ENCODE assay signal across 28 cellular contexts in genomic region chr2:132443106-132443505, GRCh38. TPM values are rescaled to one million over a fixed set of nuclear protein-coding genes. Genes with fewer than 3 reads are reported as not detected.
"Had no signal": no experiment of that assay in that cellular context is flagged by ENCODE, and none has a peak within 500 bp of the region (broad histone marks: within the 10 kb centered on the region; RNA-seq: fewer than 3 reads in every experiment).

No MANE protein-coding gene starts in this region.

- H3K27me3 ChIP-seq: heart right ventricle, hepatocyte, left lung, neural progenitor cell, neutrophil, right atrium auricular region, spleen, suprapubic skin, tibial artery, upper lobe of right lung had no signal

- ATAC-seq: heart right ventricle; left cardiac atrium; left lung; lower lobe of right lung; natural killer cell; sciatic nerve; stimulated activated effector memory CD8-positive, alpha-beta T cell treated with anti-CD3 and anti-CD28 coated beads, Interleukin-12 subunit alpha, Interleukin-12 subunit beta, amount 100 ng/mL, for 72 hours; upper lobe of right lung had no signal

- H3K9me3 ChIP-seq: heart right ventricle, left lung, lower lobe of right lung, neutrophil, right atrium auricular region, spleen, suprapubic skin, thoracic aorta, tibial artery, upper lobe of right lung had no signal

- H3K4me2 ChIP-seq: hepatocyte, neural progenitor cell had no signal

- FAIRE-seq: urothelium cell line had no signal

- DNase-seq: heart right ventricle; islet precursor cell; kidney glomerular epithelial cell; left cardiac atrium; left lung; lower lobe of right lung; mammary epithelial cell; mesenchymal stem cell; natural killer cell; nephron progenitor cell; occipital lobe; spleen; stimulated activated CD4-positive, alpha-beta T cell treated with anti-CD3 and anti-CD28 coated beads, Interleukin-4, amount 100 ng/mL, for 24 hours; stimulated activated naive CD4-positive, alpha-beta T cell; tibial artery; trophoblast cell; upper lobe of right lung had no signal

- H3K9ac ChIP-seq: neural progenitor cell had no signal

- H3K4me3 ChIP-seq: heart right ventricle, hepatocyte, left lung, lower lobe of right lung, neural progenitor cell, right atrium auricular region, skin epidermis, spleen, suprapubic skin, thoracic aorta, tibial artery, upper lobe of right lung had no signal

- H3K4me1 ChIP-seq: left lung, lower lobe of right lung, right atrium auricular region, spleen, suprapubic skin, tibial artery, upper lobe of right lung had no signal

- H2AFZ ChIP-seq: hepatocyte, neural progenitor cell had no signal

- H3K27ac ChIP-seq: heart right ventricle, hepatocyte, left lung, lower lobe of right lung, neural progenitor cell, neutrophil, right atrium auricular region, skin epidermis, spleen, suprapubic skin, thoracic aorta, tibial artery, upper lobe of right lung had no signal

- H3K36me3 ChIP-seq: heart right ventricle, left lung, lower lobe of right lung, neural progenitor cell, neutrophil, right atrium auricular region, spleen, suprapubic skin, thoracic aorta, tibial artery, upper lobe of right lung had no signal

RNA-seq across cellular contexts. Expression of gene GPR39, which starts 26.5 kb away (rescaled TPM):
- total RNA-seq: heart right ventricle, natural killer cell, pulmonary artery endothelial cell, spleen had no signal
